Comparison of ENCODE assay signal across 1 cellular context in the genomic region with DNA sequence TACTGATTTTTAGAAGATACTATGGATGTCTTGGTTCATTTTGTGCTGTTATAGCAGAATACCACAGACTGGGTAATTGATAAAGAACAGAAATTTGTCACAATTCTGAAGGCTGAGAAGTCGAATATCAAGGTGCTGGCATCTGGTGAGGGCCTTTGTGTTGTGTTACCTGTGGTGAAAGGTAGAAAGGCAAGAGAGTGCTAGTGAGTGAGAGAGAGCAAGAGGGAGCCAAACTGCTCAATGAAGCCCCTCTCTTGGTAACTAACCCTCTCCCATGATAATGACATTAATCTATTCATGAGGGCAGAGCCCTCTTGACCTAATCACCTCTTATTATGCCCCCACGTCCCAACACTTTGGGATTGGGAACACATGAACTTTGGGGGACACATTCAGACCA.
TF ChIP-seq lines count a peak whose summit lies in the region.

No MANE protein-coding gene starts in this region.

TF ChIP-seq in WTC11, 78 proteins besides CTCF, POLR2A, EP300 and RAD21 (continued from another document):
- TF ChIP-seq, protein P1, sequence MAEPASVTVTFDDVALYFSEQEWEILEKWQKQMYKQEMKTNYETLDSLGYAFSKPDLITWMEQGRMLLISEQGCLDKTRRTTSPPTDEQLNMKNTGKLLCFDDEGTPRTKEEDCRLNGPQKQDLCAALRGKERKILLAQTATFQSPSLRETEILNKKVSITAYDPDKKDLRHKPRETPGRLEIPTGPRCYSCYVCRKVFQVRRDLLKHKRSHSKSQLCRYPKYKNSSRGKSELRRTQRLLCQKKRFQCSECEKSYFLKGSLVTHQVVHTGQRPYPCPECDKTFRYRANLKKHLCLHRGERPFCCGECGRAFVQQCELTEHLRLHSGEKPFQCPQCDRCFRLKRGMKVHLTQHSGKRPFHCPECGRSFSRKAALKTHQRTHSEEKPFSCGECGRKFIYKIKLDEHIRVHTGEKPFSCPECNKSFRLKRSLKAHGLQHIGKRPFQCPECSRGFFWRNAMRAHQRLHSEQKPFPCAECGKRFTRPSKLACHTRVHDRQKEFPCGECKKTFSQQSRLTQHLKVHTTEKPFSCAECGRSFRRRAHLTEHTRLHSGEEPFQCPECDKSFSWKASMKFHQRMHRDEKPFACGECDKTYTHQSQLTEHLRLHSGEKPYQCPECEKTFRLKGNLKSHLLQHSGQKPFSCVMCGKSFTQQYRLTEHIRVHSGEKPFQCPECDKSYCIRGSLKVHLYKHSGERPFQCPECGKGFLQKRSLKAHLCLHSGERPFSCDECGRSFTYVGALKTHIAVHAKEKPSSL (CRISPR knock-in tag; conservative IDR thresholded peaks at IDR 0.05), result no peak
- TF ChIP-seq SMAD3 (CRISPR knock-in tag; IDR thresholded peaks at IDR 0.05; ENCODE audit: borderline replicate concordance) (no peak), ATF2 (CRISPR knock-in tag; IDR thresholded peaks at IDR 0.05; ENCODE audit: borderline replicate concordance, low read depth) (no peak), ZNF121 (CRISPR knock-in tag; IDR thresholded peaks at IDR 0.05) (no peak), ETV6 (CRISPR knock-in tag; IDR thresholded peaks at IDR 0.05) (no peak), IRF2 (CRISPR knock-in tag; IDR thresholded peaks at IDR 0.05; ENCODE audit: borderline replicate concordance, low read depth) (no peak), MYBL2 (CRISPR knock-in tag; IDR thresholded peaks at IDR 0.05) (no peak), STAT6 (CRISPR knock-in tag; conservative IDR thresholded peaks at IDR 0.05; ENCODE audit: low read depth) (no peak), AFF4 (CRISPR knock-in tag; IDR thresholded peaks at IDR 0.05; ENCODE audit: borderline replicate concordance) (no peak)
- TF ChIP-seq, protein P2, sequence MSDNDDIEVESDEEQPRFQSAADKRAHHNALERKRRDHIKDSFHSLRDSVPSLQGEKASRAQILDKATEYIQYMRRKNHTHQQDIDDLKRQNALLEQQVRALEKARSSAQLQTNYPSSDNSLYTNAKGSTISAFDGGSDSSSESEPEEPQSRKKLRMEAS (CRISPR knock-in tag; IDR thresholded peaks at IDR 0.05), result no peak
